ENCODE assay signal across 19 cellular contexts in genomic region chr2:236085211-236085610, GRCh38.
DNase-seq lines count a peak whose midpoint lies in the region; ATAC-seq and TF ChIP-seq lines count a peak whose summit lies in the region.
"Had no signal": no experiment of that assay in that cellular context is flagged by ENCODE, and none has a peak within 500 bp of the region (broad histone marks: within the 10 kb centered on the region; RNA-seq: fewer than 3 reads in every experiment).

No MANE protein-coding gene starts in this region.

- no peak overlapping the region for H4K91ac ChIP-seq in neuronal stem cell (ENCODE audit: low read depth, low read length, poor library complexity)

- H3K27ac ChIP-seq in HUES6 (ENCODE audit: low read depth, low read length) (peak overlapping the region; percentile 81; the same call in 1 of the 2 replicates), iPS-18a (ENCODE audit: low read length) (peak overlapping the region; percentile 43), neuronal stem cell (replicated peaks; ENCODE audit: low read length) (no peak overlapping the region), gastrocnemius medialis (no peak overlapping the region)
- H3K27ac ChIP-seq: GM23248, SJSA1 had no signal

- H3K4ac ChIP-seq in neuronal stem cell (ENCODE audit: low read length), result no peak overlapping the region

- H3K4me1 ChIP-seq in HUES6 (ENCODE audit: control insufficient read depth, insufficient read depth, low read length) (peaks cover 52% of the 10 kb centered on the region), iPS-18a (ENCODE audit: control insufficient read depth, low read depth, low read length) (peaks cover 50% of the 10 kb centered on the region), neuronal stem cell (ENCODE audit: control insufficient read depth in 2 of 2, insufficient read depth in 1 of 2, low read depth in 1 of 2, low read length in 2 of 2) (peaks cover 21 to 52% of the 10 kb centered on the region in 2 donors), gastrocnemius medialis (no peaks in the 10 kb centered on the region)

- H3K36me3 ChIP-seq in HUES6 (ENCODE audit: control insufficient read depth, insufficient read depth, low read length) (no peaks in the 10 kb centered on the region), iPS-18a (ENCODE audit: control insufficient read depth, low read depth, low read length) (no peaks in the 10 kb centered on the region), neuronal stem cell (replicated peaks in 1 of 2; ENCODE audit: control insufficient read depth in 2 of 2, insufficient read depth in 2 of 2, low read length in 2 of 2) (peaks cover 0 to 1% of the 10 kb centered on the region in 2 donors), gastrocnemius medialis (no peaks in the 10 kb centered on the region)
- H3K36me3 ChIP-seq: SJSA1 had no signal

- DNase-seq in neuronal stem cell (ENCODE audit: low spot score), result no peak
- DNase-seq in DMS153 (lab: John Stamatoyannopoulos, UW), result no peak
- no peak for DNase-seq in gastrocnemius medialis
- DNase-seq: CD4-positive, alpha-beta memory T cell; DMS79 treated with DMSO at 0.1 percent for 48 hours; GM23248; KG1; NCI-H1436; NCI-H2029; NCI-H2171; NCI-H748 treated with DMSO at 0.1 percent for 48 hours; PC-3 had no signal

- TF ChIP-seq CTCF in gastrocnemius medialis (IDR thresholded peaks at IDR 0.05 in 4 of 5, conservative IDR thresholded peaks at IDR 0.05 in 1 of 5), result no peak

- no peak for TF ChIP-seq POLR2A in gastrocnemius medialis (IDR thresholded peaks at IDR 0.05)

- H2BK12ac ChIP-seq in neuronal stem cell (ENCODE audit: low read length), result no peak overlapping the region

- H2AFZ ChIP-seq in neuronal stem cell (ENCODE audit: low read length), result peak overlapping the region; percentile 69
- H2AFZ ChIP-seq: GM23248 had no signal

- ATAC-seq in GM18870 (IDR thresholded peaks at IDR 0.05; ENCODE audit: unreplicated experiment) (no peak), gastrocnemius medialis (no peak), GM18498 (IDR thresholded peaks at IDR 0.05; ENCODE audit: unreplicated experiment) (no peak)
- ATAC-seq: GM12878, HepG2, PC-3 had no signal

- no peak overlapping the region for H2BK120ac ChIP-seq in neuronal stem cell (ENCODE audit: low read depth, low read length)

- H3K18ac ChIP-seq in neuronal stem cell (ENCODE audit: low read length), result no peak overlapping the region

- H3K9ac ChIP-seq in HUES6 (ENCODE audit: low read length) (peak overlapping the region; percentile 2), iPS-18a (ENCODE audit: low read length) (peak overlapping the region; percentile 34), neuronal stem cell (ENCODE audit: low read depth, low read length, poor library complexity) (no peak overlapping the region)
- H3K9ac ChIP-seq: GM23248 had no signal

- H3K4me3 ChIP-seq in HUES6 (ENCODE audit: low read depth, low read length), result no peak overlapping the region
- H3K4me3 ChIP-seq in iPS-18a (ENCODE audit: low read length), result no peak overlapping the region
- H3K4me3 ChIP-seq in neuronal stem cell (ENCODE audit: low read length in 2 of 2), result no peak overlapping the region
- no peak overlapping the region for H3K4me3 ChIP-seq in gastrocnemius medialis
- H3K4me3 ChIP-seq: GM12878, GM23248, SJSA1 had no signal

- H3K9me3 ChIP-seq in HUES6 (ENCODE audit: control insufficient read depth, insufficient read depth, low read depth, low read length), result no peaks in the 10 kb centered on the region
- H3K9me3 ChIP-seq in iPS-18a (ENCODE audit: control insufficient read depth, low read depth, low read length), result no peaks in the 10 kb centered on the region
- H3K9me3 ChIP-seq in neuronal stem cell (replicated peaks in 1 of 2; ENCODE audit: control insufficient read depth in 2 of 2, insufficient read depth in 1 of 2, low read depth in 1 of 2, low read length in 2 of 2), result peaks cover 0 to 4% of the 10 kb centered on the region in 2 donors
- no peaks in the 10 kb centered on the region for H3K9me3 ChIP-seq in gastrocnemius medialis
- H3K9me3 ChIP-seq: SJSA1 had no signal

- no peak overlapping the region for H2BK5ac ChIP-seq in neuronal stem cell (ENCODE audit: low read length)

- in situ Hi-C loops in gastrocnemius medialis (cut with MboI; ENCODE audit: low sequenced_read_pairs in 4 of 4), result no loop called here

- no CpG with 5 or more reads among the region's 2 CpGs for WGBS in neuronal stem cell (ENCODE audit: extremely low coverage in 2 of 2, insufficient read length in 2 of 2, insufficient replicate concordance in 1 of 2), 2 donors

- intact Hi-C loops in gastrocnemius medialis (cut with DNase I; ENCODE audit: low total_unique reads), result no loop called here

- H3K79me1 ChIP-seq in neuronal stem cell (ENCODE audit: low read depth, low read length), result no peaks in the 10 kb centered on the region

- H4K8ac ChIP-seq in neuronal stem cell (ENCODE audit: low read depth, low read length), result no peak overlapping the region

- no peak overlapping the region for H2BK15ac ChIP-seq in neuronal stem cell (ENCODE audit: low read length)

- no peak overlapping the region for H2AK5ac ChIP-seq in neuronal stem cell (ENCODE audit: low read depth, low read length)

- H3K4me2 ChIP-seq in neuronal stem cell (ENCODE audit: insufficient read depth, low read length, poor library complexity, severe bottlenecking), result peak overlapping the region; percentile 13

- H3K23ac ChIP-seq in neuronal stem cell (ENCODE audit: low read depth, low read length, poor library complexity), result no peak overlapping the region

- no peak overlapping the region for H3K14ac ChIP-seq in neuronal stem cell (ENCODE audit: low read length)

- H3K27me3 ChIP-seq in HUES6 (ENCODE audit: control insufficient read depth, insufficient read depth, low read length), result no peaks in the 10 kb centered on the region
- H3K27me3 ChIP-seq in iPS-18a (ENCODE audit: control insufficient read depth, insufficient read depth, low read length), result peaks cover 9% of the 10 kb centered on the region
- H3K27me3 ChIP-seq in neuronal stem cell (ENCODE audit: control insufficient read depth in 3 of 3, insufficient read depth in 3 of 3, low read depth in 1 of 3, low read length in 3 of 3), result no peaks in the 10 kb centered on the region
- H3K27me3 ChIP-seq in gastrocnemius medialis, result no peaks in the 10 kb centered on the region
- H3K27me3 ChIP-seq: SJSA1 had no signal

Comparison
In these comparisons a context has a peak if more than half of its experiments do, and no peak if none do; other contexts are left out.
1. H3K27ac ChIP-seq: peak in HUES6 (single experiment) and iPS-18a (single experiment); none in neuronal stem cell (single experiment) and gastrocnemius medialis (0 of 4).